10 cellular contexts compared by ENCODE assay signal in genomic region chr17:50792132-50792531, GRCh38. TPM values are rescaled to one million over a fixed set of nuclear protein-coding genes. Genes with fewer than 3 reads are reported as not detected.
"Had no signal": no experiment of that assay in that cellular context is flagged by ENCODE, and none has a peak within 500 bp of the region (broad histone marks: within the 10 kb centered on the region; RNA-seq: fewer than 3 reads in every experiment).

No MANE protein-coding gene starts in this region.

- H3K27ac Mint-ChIP-seq: GM23338, H9 had no signal

- FAIRE-seq: H1, H54, HTR-8/SVneo had no signal

- H3K9ac ChIP-seq: KMS-11 had no signal

- H3K4me2 ChIP-seq: GM23338, KMS-11 had no signal

- ATAC-seq: GM23338 had no signal

- DNase-seq: H9, HCEC 1CT, IMR-90, KBM-7 had no signal

- H3K9me3 Mint-ChIP-seq: GM23338, H9 had no signal

- H3K4me3 ChIP-seq: GM23338 had no signal

- H3K4me3 Mint-ChIP-seq: GM23338, H9 had no signal

- H3K27ac ChIP-seq: KMS-11 had no signal

RNA-seq across cellular contexts. Expression of gene ANKRD40CL, which starts 24.8 kb away (rescaled TPM):
- total RNA-seq: GM23338, H1, H9, IMR-90 had no signal
- polyA plus RNA-seq: GM23338, H1, IMR-90 had no signal

RNA-seq across cellular contexts. Expression of gene WFIKKN2, which starts 43.3 kb away (rescaled TPM):
- total RNA-seq: GM23338, HT-29, IMR-90 had no signal
- polyA plus RNA-seq: GM23338 had no signal
